Comparison of ENCODE assay signal across 24 cellular contexts in the genomic region with DNA sequence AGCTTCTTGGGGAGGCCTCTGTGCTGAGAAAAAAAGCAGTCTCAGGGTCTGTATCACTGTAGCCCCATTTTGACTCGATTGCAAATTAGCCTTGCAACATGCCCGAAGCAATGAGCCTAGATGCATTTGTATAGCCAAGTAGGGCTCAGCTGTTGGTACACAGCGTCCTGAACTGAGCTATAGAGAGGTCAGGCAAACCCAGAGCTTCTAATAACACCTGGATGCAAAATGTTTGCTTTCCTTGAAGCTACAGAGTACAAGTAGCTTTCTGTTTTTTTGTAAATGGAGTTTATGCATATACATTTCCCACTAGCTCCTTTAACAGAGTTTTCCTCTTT.
DNase-seq lines count a peak whose midpoint lies in the region; ATAC-seq and TF ChIP-seq lines count a peak whose summit lies in the region.
"Had no signal": no experiment of that assay in that cellular context is flagged by ENCODE, and none has a peak within 500 bp of the region (broad histone marks: within the 10 kb centered on the region; RNA-seq: fewer than 3 reads in every experiment).

No MANE protein-coding gene starts in this region.

- no peaks in the 10 kb centered on the region for H3K9me2 ChIP-seq in SK-N-SH

- no peak overlapping the region for H2BK5ac ChIP-seq in mesenchymal stem cell (ENCODE audit: low read depth, low read length, poor library complexity, severe bottlenecking)

- peak in 1 of 2 donors; percentile 36 for DNase-seq in cardiac muscle cell (ENCODE audit: low read depth in 1 of 2, low spot score in 1 of 2)
- no peak for DNase-seq in right atrium auricular region (ENCODE audit: low spot score)
- no peak for DNase-seq in SK-N-SH
- DNase-seq in mesenchymal stem cell = peak; percentile 16
- DNase-seq in stimulated activated CD4-positive, alpha-beta T cell treated with anti-CD3 and anti-CD28 coated beads, Interleukin-4, amount 100 ng/mL, for 4 hours = no peak
- DNase-seq: activated CD4-positive, alpha-beta T cell treated with anti-CD3 and anti-CD28 coated beads, Interleukin-2, amount 50 U/mL, for 48 hours; activated CD4-positive, CD25-positive, alpha-beta regulatory T cell treated with anti-CD3 and anti-CD28 coated beads, Interleukin-2, amount 50 U/mL, for 72 hours; activated naive CD4-positive, alpha-beta T cell treated with anti-CD3 and anti-CD28 coated beads, Interleukin-2, amount 10 ng/mL, durations not matched to agents 7 days and 5 days; BE2C; CD8-positive, alpha-beta memory T cell; DMS 273 treated with DMSO at 0.1 percent for 48 hours; dorsolateral prefrontal cortex; EL; foreskin melanocyte; NCI-H1105 treated with DMSO at 0.1 percent for 48 hours; NCI-H1930; NCI-H774; stimulated activated CD4-positive, alpha-beta T cell treated with anti-CD3 and anti-CD28 coated beads, Interleukin-2, amount 100 ng/mL, for 24 hours; stimulated activated CD8-positive, alpha-beta memory T cell treated with anti-CD3 and anti-CD28 coated beads, Interleukin-4, amount 100 ng/mL, for 48 hours; uterus had no signal

- H2BK15ac ChIP-seq in mesenchymal stem cell (ENCODE audit: low read depth, poor library complexity, severe bottlenecking) = no peak overlapping the region

- no peak overlapping the region for H4K8ac ChIP-seq in mesenchymal stem cell (ENCODE audit: low read length)

- POLR2A ChIA-PET in SK-N-SH (lab: Yijun Ruan, JAX) = no interaction called here

- H3K36me3 ChIP-seq in cardiac muscle cell (no peaks in the 10 kb centered on the region), right atrium auricular region (no peaks in the 10 kb centered on the region), SK-N-SH (replicated peaks in 1 of 2; ENCODE audit: control insufficient read depth in 1 of 2, insufficient read depth in 2 of 2, low read length in 1 of 2) (no peaks in the 10 kb centered on the region), mesenchymal stem cell (ENCODE audit: control insufficient read depth in 1 of 2, insufficient read depth in 2 of 2, low read depth in 1 of 2, low read length in 2 of 2) (no peaks in the 10 kb centered on the region)
- H3K36me3 ChIP-seq: BE2C, uterus had no signal

- H3K4ac ChIP-seq in mesenchymal stem cell (ENCODE audit: low read depth in 1 of 2, low read length in 2 of 2) = peak overlapping the region in 1 of 2 experiments; percentile 64

- no peak for ATAC-seq in HG03439 (IDR thresholded peaks at IDR 0.05; ENCODE audit: unreplicated experiment)
- ATAC-seq in HG02938 (IDR thresholded peaks at IDR 0.05; ENCODE audit: unreplicated experiment) = no peak

- no peaks in the 10 kb centered on the region for H3K79me1 ChIP-seq in mesenchymal stem cell (replicated peaks; ENCODE audit: low read length, poor library complexity, severe bottlenecking)

- H3K27ac ChIP-seq in cardiac muscle cell (peak overlapping the region; percentile 61), right atrium auricular region (no peak overlapping the region), SK-N-SH (ENCODE audit: low read depth in 2 of 2, low read length in 1 of 2) (peak overlapping the region; percentile 26 to 82; a peak in 2 of 4 replicates), mesenchymal stem cell (ENCODE audit: low read length, poor library complexity, severe bottlenecking) (no peak overlapping the region)
- H3K27ac ChIP-seq: dorsolateral prefrontal cortex, HL-60, KMS-11, uterus had no signal

- CTCF ChIA-PET in SK-N-SH (lab: Yijun Ruan, JAX) = interaction anchor here (0.8 to 1.1 kb wide), 2 partner anchors 11 to 48 kb away, joined by 3 read pairs; no protein-coding TSS in a partner anchor

- H3K14ac ChIP-seq in mesenchymal stem cell (ENCODE audit: low read length in 2 of 2) = no peak overlapping the region

- H3K27me3 ChIP-seq in cardiac muscle cell (no peaks in the 10 kb centered on the region), right atrium auricular region (no peaks in the 10 kb centered on the region), SK-N-SH (ENCODE audit: insufficient read depth) (no peaks in the 10 kb centered on the region), mesenchymal stem cell (ENCODE audit: control insufficient read depth in 1 of 2, insufficient read depth in 1 of 2, low read length in 2 of 2) (peaks cover 0 to 27% of the 10 kb centered on the region in 2 experiments)
- H3K27me3 ChIP-seq: BE2C had no signal

- H2BK12ac ChIP-seq in mesenchymal stem cell (ENCODE audit: low read length in 2 of 2) = peak overlapping the region in 1 of 2 experiments; percentile 71

- WGBS in SK-N-SH (ENCODE audit: low lambda C conversion rate) = 38% methylated on average over 3 of the region's 3 CpGs
- 20% methylated on average over 3 of the region's 3 CpGs for WGBS in mesenchymal stem cell

- no peak overlapping the region; the same call in 1 of the 2 replicates for H3K9ac ChIP-seq in SK-N-SH
- no peak overlapping the region for H3K9ac ChIP-seq in mesenchymal stem cell (ENCODE audit: low read length)
- H3K9ac ChIP-seq: KMS-11 had no signal

- H2AK5ac ChIP-seq in mesenchymal stem cell (ENCODE audit: low read length, severe bottlenecking) = no peak overlapping the region

- no peak for TF ChIP-seq RAD21 in SK-N-SH (IDR thresholded peaks at IDR 0.05; ENCODE audit: low read length)

- no peak overlapping the region for H3K23ac ChIP-seq in mesenchymal stem cell (ENCODE audit: low read length in 2 of 2)

- H3K9me3 ChIP-seq in cardiac muscle cell (ENCODE audit: low read depth) = no peaks in the 10 kb centered on the region
- no peaks in the 10 kb centered on the region for H3K9me3 ChIP-seq in right atrium auricular region
- no peaks in the 10 kb centered on the region for H3K9me3 ChIP-seq in SK-N-SH
- H3K9me3 ChIP-seq in mesenchymal stem cell (ENCODE audit: control insufficient read depth, low read length) = no peaks in the 10 kb centered on the region
- H3K9me3 ChIP-seq: BE2C, uterus had no signal

- H4K91ac ChIP-seq in mesenchymal stem cell (ENCODE audit: low read length) = no peak overlapping the region

- H3K4me2 ChIP-seq in SK-N-SH (peak overlapping the region; percentile 27; the same call in 1 of the 2 replicates), mesenchymal stem cell (ENCODE audit: low read length, poor library complexity, severe bottlenecking) (no peak overlapping the region)
- H3K4me2 ChIP-seq: KMS-11 had no signal

- H3F3A ChIP-seq in SK-N-SH (replicated peaks; ENCODE audit: insufficient read depth) = peaks cover 5% of the 10 kb centered on the region

- H3K79me2 ChIP-seq in SK-N-SH (ENCODE audit: insufficient read depth) = no peaks in the 10 kb centered on the region

- peak overlapping the region; percentile 5 for H2BK120ac ChIP-seq in mesenchymal stem cell (ENCODE audit: low read depth, low read length)

- no peak overlapping the region for H3K4me3 ChIP-seq in cardiac muscle cell
- H3K4me3 ChIP-seq in right atrium auricular region = no peak overlapping the region
- H3K4me3 ChIP-seq in SK-N-SH (ENCODE audit: low read depth in 2 of 2, low read length in 1 of 2) = no peak overlapping the region
- no peak overlapping the region for H3K4me3 ChIP-seq in mesenchymal stem cell (ENCODE audit: insufficient read depth in 1 of 2, low read depth in 1 of 2, low read length in 2 of 2)
- H3K4me3 ChIP-seq: dorsolateral prefrontal cortex, uterus had no signal

- H4K20me1 ChIP-seq in SK-N-SH (ENCODE audit: insufficient read depth) = no peaks in the 10 kb centered on the region

- H3K4me1 ChIP-seq in cardiac muscle cell (ENCODE audit: low read depth) = peaks cover 30% of the 10 kb centered on the region
- H3K4me1 ChIP-seq in right atrium auricular region = no peaks in the 10 kb centered on the region
- H3K4me1 ChIP-seq in SK-N-SH (ENCODE audit: control insufficient read depth in 1 of 2, insufficient read depth in 2 of 2, low read depth in 1 of 2, low read length in 1 of 2) = peaks cover 5 to 16% of the 10 kb centered on the region in 2 experiments; a peak in 3 of 4 replicates
- no peaks in the 10 kb centered on the region for H3K4me1 ChIP-seq in mesenchymal stem cell (ENCODE audit: control insufficient read depth, insufficient read depth, low read depth, low read length)
- H3K4me1 ChIP-seq: uterus had no signal

- H3K18ac ChIP-seq in mesenchymal stem cell (ENCODE audit: low read depth in 1 of 2, low read length in 2 of 2) = peak overlapping the region; percentile 73 to 79

- TF ChIP-seq EP300 in SK-N-SH (IDR thresholded peaks at IDR 0.05; ENCODE audit: borderline replicate concordance in 1 of 2, low read depth in 1 of 2, low read length in 1 of 2) = no peak

- H2AFZ ChIP-seq in SK-N-SH (ENCODE audit: low read depth) (peak overlapping the region; percentile 74; the same call in 1 of the 2 replicates), mesenchymal stem cell (ENCODE audit: low read depth, low read length) (no peak overlapping the region)

- TF ChIP-seq CTCF in cardiac muscle cell (IDR thresholded peaks at IDR 0.05; ENCODE audit: low read depth, low read length) (no peak), right atrium auricular region (IDR thresholded peaks at IDR 0.05) (no peak), SK-N-SH (IDR thresholded peaks at IDR 0.05) (no peak)

TF ChIP-seq in SK-N-SH, 30 proteins besides CTCF, POLR2A, EP300 and RAD21 (continues in another document):
- TF ChIP-seq FOXJ3 (CRISPR knock-in tag; IDR thresholded peaks at IDR 0.05) (no peak), POLR2AphosphoS5 (IDR thresholded peaks at IDR 0.05; ENCODE audit: low read depth, low read length) (no peak), RXRA (IDR thresholded peaks at IDR 0.05; ENCODE audit: borderline replicate concordance, low read depth) (no peak), FOSL2 (IDR thresholded peaks at IDR 0.05; ENCODE audit: borderline replicate concordance, low read depth) (no peak), ELF1 (IDR thresholded peaks at IDR 0.05) (no peak), YY1 (IDR thresholded peaks at IDR 0.05; ENCODE audit: low read depth) (no peak), GATA2 (CRISPR knock-in tag; IDR thresholded peaks at IDR 0.05) (no peak), SMC3 (IDR thresholded peaks at IDR 0.05; ENCODE audit: low read depth, low read length) (no peak), MXI1 (IDR thresholded peaks at IDR 0.05; ENCODE audit: low read depth, low read length) (no peak), GABPA (IDR thresholded peaks at IDR 0.05; ENCODE audit: low read depth) (no peak), MEF2A (IDR thresholded peaks at IDR 0.05; ENCODE audit: borderline replicate concordance, low read depth) (no peak), NFIC (IDR thresholded peaks at IDR 0.05; ENCODE audit: borderline replicate concordance) (no peak), TCF12 (IDR thresholded peaks at IDR 0.05) (no peak)
- TF ChIP-seq, protein P1, sequence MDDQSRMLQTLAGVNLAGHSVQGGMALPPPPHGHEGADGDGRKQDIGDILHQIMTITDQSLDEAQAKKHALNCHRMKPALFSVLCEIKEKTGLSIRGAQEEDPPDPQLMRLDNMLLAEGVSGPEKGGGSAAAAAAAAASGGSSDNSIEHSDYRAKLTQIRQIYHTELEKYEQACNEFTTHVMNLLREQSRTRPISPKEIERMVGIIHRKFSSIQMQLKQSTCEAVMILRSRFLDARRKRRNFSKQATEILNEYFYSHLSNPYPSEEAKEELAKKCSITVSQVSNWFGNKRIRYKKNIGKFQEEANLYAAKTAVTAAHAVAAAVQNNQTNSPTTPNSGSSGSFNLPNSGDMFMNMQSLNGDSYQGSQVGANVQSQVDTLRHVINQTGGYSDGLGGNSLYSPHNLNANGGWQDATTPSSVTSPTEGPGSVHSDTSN (IDR thresholded peaks at IDR 0.05) = no peak

Comparison
In these comparisons a context has a peak if more than half of its experiments do, and no peak if none do; other contexts are left out.
1. H3K27ac ChIP-seq: peak in cardiac muscle cell (single experiment) and SK-N-SH (2 of 2); none in right atrium auricular region (0 of 2) and mesenchymal stem cell (single experiment).